Comparison of ENCODE assay signal across 7 cellular contexts in genomic region chr12:54439521-54440255, GRCh38. TPM values are rescaled to one million over a fixed set of nuclear protein-coding genes. Genes with fewer than 3 reads are reported as not detected.
DNase-seq lines count a peak whose midpoint lies in the region; ATAC-seq, FAIRE-seq and TF ChIP-seq lines count a peak whose summit lies in the region.

No MANE protein-coding gene starts in this region.

- no peak overlapping the region for H3K4me3 Mint-ChIP-seq in brain
- no peak overlapping the region for H3K4me3 Mint-ChIP-seq in stimulated activated naive CD8-positive, alpha-beta T cell treated with anti-CD3 and anti-CD28 coated beads, Interleukin-15, amount 100 ng/mL, for 72 hours

- peak; percentile 81 to 85 for TF ChIP-seq CTCF in brain (conservative IDR thresholded peaks at IDR 0.05)
- peak; percentile 80 for TF ChIP-seq CTCF in kidney (IDR thresholded peaks at IDR 0.05; ENCODE audit: borderline replicate concordance, extremely low read depth, insufficient read depth)

- peaks cover 15% of the 10 kb centered on the region for H3K27me3 Mint-ChIP-seq in brain
- H3K27me3 Mint-ChIP-seq in stimulated activated naive CD8-positive, alpha-beta T cell treated with anti-CD3 and anti-CD28 coated beads, Interleukin-15, amount 100 ng/mL, for 72 hours, result no peaks in the 10 kb centered on the region

- no peak for FAIRE-seq in kidney (lab: Jason Lieb, UNC)

- intact Hi-C loops in kidney (cut with DNase I), result loop anchor here (5.0 kb wide), 1 partner anchor 37 kb away; no protein-coding TSS in a partner anchor

- no peaks in the 10 kb centered on the region for H3K9me3 Mint-ChIP-seq in brain
- no peaks in the 10 kb centered on the region for H3K9me3 Mint-ChIP-seq in stimulated activated naive CD8-positive, alpha-beta T cell treated with anti-CD3 and anti-CD28 coated beads, Interleukin-15, amount 100 ng/mL, for 72 hours

- no peaks in the 10 kb centered on the region for H3K36me3 ChIP-seq in kidney (ENCODE audit: control insufficient read depth in 1 of 2, insufficient read depth in 2 of 2, low read length in 2 of 2)
- H3K36me3 ChIP-seq in effector memory CD4-positive, alpha-beta T cell (ENCODE audit: control insufficient read depth, insufficient read depth, low read length), result no peaks in the 10 kb centered on the region

- peaks cover 13% of the 10 kb centered on the region for H3K4me1 Mint-ChIP-seq in brain
- H3K4me1 Mint-ChIP-seq in stimulated activated naive CD8-positive, alpha-beta T cell treated with anti-CD3 and anti-CD28 coated beads, Interleukin-15, amount 100 ng/mL, for 72 hours, result peaks cover 17% of the 10 kb centered on the region

- no peak overlapping the region for H3K9ac ChIP-seq in kidney (ENCODE audit: low read length in 2 of 2)

- H3K27me3 ChIP-seq in effector memory CD4-positive, alpha-beta T cell (replicated peaks; ENCODE audit: control insufficient read depth, insufficient read depth, low read length, poor library complexity, severe bottlenecking), result no peaks in the 10 kb centered on the region

- no peaks in the 10 kb centered on the region for H3K36me3 Mint-ChIP-seq in brain

- H3K4me1 ChIP-seq in kidney (ENCODE audit: control insufficient read depth in 1 of 2, insufficient read depth in 1 of 2, low read depth in 1 of 2, low read length in 2 of 2), result no peaks in the 10 kb centered on the region
- H3K4me1 ChIP-seq in effector memory CD4-positive, alpha-beta T cell (ENCODE audit: control insufficient read depth, insufficient read depth, low read length, poor library complexity, severe bottlenecking), result no peaks in the 10 kb centered on the region

- peak; percentile 67 for ATAC-seq in HG03354 (IDR thresholded peaks at IDR 0.05; ENCODE audit: poor library complexity, severe bottlenecking, unreplicated experiment)
- ATAC-seq in stimulated activated naive CD8-positive, alpha-beta T cell treated with anti-CD3 and anti-CD28 coated beads, Interleukin-15, amount 100 ng/mL, for 72 hours, result peak; percentile 80

- no peaks in the 10 kb centered on the region for H3K9me3 ChIP-seq in kidney (ENCODE audit: control insufficient read depth in 1 of 2, low read length in 2 of 2)
- H3K9me3 ChIP-seq in effector memory CD4-positive, alpha-beta T cell (ENCODE audit: control insufficient read depth, low read length), result no peaks in the 10 kb centered on the region

- no peak overlapping the region for H3K4me3 ChIP-seq in kidney (ENCODE audit: low read length in 2 of 2)
- H3K4me3 ChIP-seq in effector memory CD4-positive, alpha-beta T cell (ENCODE audit: insufficient read depth, low read depth, low read length, poor library complexity, severe bottlenecking), result no peak overlapping the region

- H3K27ac Mint-ChIP-seq in brain, result peak overlapping the region in 1 of 5 experiments; percentile 34
- peak overlapping the region in 1 of 2 donors; percentile 79 for H3K27ac Mint-ChIP-seq in stimulated activated naive CD8-positive, alpha-beta T cell treated with anti-CD3 and anti-CD28 coated beads, Interleukin-15, amount 100 ng/mL, for 72 hours

- peak; percentile 40 for DNase-seq in GDM1 (lab: John Stamatoyannopoulos, UW)
- peak; percentile 32 for DNase-seq in NOMO-1 treated with dmso at 0.1 percent for 144 hours (lab: John Stamatoyannopoulos, UW; ENCODE audit: unreplicated experiment)
- DNase-seq in kidney, result no peak
- DNase-seq in stimulated activated naive CD8-positive, alpha-beta T cell treated with anti-CD3 and anti-CD28 coated beads, Interleukin-15, amount 100 ng/mL, for 72 hours, result no peak
- DNase-seq in effector memory CD4-positive, alpha-beta T cell, result no peak

- no peak overlapping the region for H3K27ac ChIP-seq in kidney (ENCODE audit: low read depth in 2 of 2, low read length in 2 of 2)
- H3K27ac ChIP-seq in effector memory CD4-positive, alpha-beta T cell (ENCODE audit: insufficient read depth, low read length, poor library complexity, severe bottlenecking), result no peak overlapping the region

RNA-seq across cellular contexts. Expression of gene ITGA5, which starts 20.6 kb away (rescaled TPM):
- polyA plus RNA-seq in brain (ENCODE audit: insufficient read depth, low read depth, low replicate concordance), result 12.0 TPM
- total RNA-seq in kidney, result 65.6 TPM
- polyA plus RNA-seq in kidney (ENCODE audit: insufficient read depth, low read depth, low replicate concordance), result 11.4 TPM

RNA-seq across cellular contexts. Expression of gene GTSF1, which starts 33.7 kb away (rescaled TPM):
- polyA plus RNA-seq in brain (ENCODE audit: insufficient read depth, low read depth, low replicate concordance) (not detected), kidney (ENCODE audit: insufficient read depth, low read depth, low replicate concordance) (not detected)
- 0.72 TPM for total RNA-seq in kidney

RNA-seq across cellular contexts. Expression of gene ZNF385A, which starts 55.2 kb away (rescaled TPM):
- polyA plus RNA-seq in brain (ENCODE audit: insufficient read depth, low read depth, low replicate concordance) (109 TPM), kidney (ENCODE audit: insufficient read depth, low read depth, low replicate concordance) (10.2 TPM)
- total RNA-seq in kidney, result 16.6 TPM

RNA-seq across cellular contexts. Expression of gene NCKAP1L, which starts 57.9 kb away (rescaled TPM):
- polyA plus RNA-seq in brain (ENCODE audit: insufficient read depth, low read depth, low replicate concordance), result 2.0 TPM
- 36.3 TPM for total RNA-seq in kidney
- 1.8 TPM for polyA plus RNA-seq in kidney (ENCODE audit: insufficient read depth, low read depth, low replicate concordance)

Comparison
In these comparisons a context has a peak if more than half of its experiments do, and no peak if none do; other contexts are left out.
1. DNase-seq: peak in GDM1 (single experiment) and NOMO-1 treated with dmso at 0.1 percent for 144 hours (single experiment); none in kidney (single experiment), stimulated activated naive CD8-positive, alpha-beta T cell treated with anti-CD3 and anti-CD28 coated beads, Interleukin-15, amount 100 ng/mL, for 72 hours (0 of 2) and effector memory CD4-positive, alpha-beta T cell (0 of 3).